In genomic region chr10:131726967-131727366, GRCh38 we compare ENCODE assay signal across 22 cellular contexts.
DNase-seq lines count a peak whose midpoint lies in the region; ATAC-seq and TF ChIP-seq lines count a peak whose summit lies in the region.
"Had no signal": no experiment of that assay in that cellular context is flagged by ENCODE, and none has a peak within 500 bp of the region (broad histone marks: within the 10 kb centered on the region; RNA-seq: fewer than 3 reads in every experiment).

No MANE protein-coding gene starts in this region.

- H3K27me3 Mint-ChIP-seq in neural progenitor cell (ENCODE audit: insufficient read depth, low read depth): peaks cover 18% of the 10 kb centered on the region

- H3K79me2 ChIP-seq in neural progenitor cell (ENCODE audit: low read depth): no peaks in the 10 kb centered on the region

- H3K4me3 ChIP-seq in right atrium auricular region (no peak overlapping the region), coronary artery (no peak overlapping the region), neural progenitor cell (no peak overlapping the region), esophagus squamous epithelium (no peak overlapping the region)
- H3K4me3 ChIP-seq: smooth muscle cell had no signal

- H3K9ac ChIP-seq in neural progenitor cell: no peak overlapping the region

- H3K4me1 ChIP-seq in right atrium auricular region (peaks cover 0 to 10% of the 10 kb centered on the region in 2 donors), neural progenitor cell (peaks cover 21% of the 10 kb centered on the region), esophagus squamous epithelium (peaks cover 0 to 17% (median 0%) of the 10 kb centered on the region in 3 donors)

- no peaks in the 10 kb centered on the region for H4K20me1 ChIP-seq in neural progenitor cell (ENCODE audit: low read depth)

- H3K27me3 ChIP-seq in right atrium auricular region (no peaks in the 10 kb centered on the region), neural progenitor cell (peaks cover 5% of the 10 kb centered on the region), esophagus squamous epithelium (peaks cover 0 to 18% (median 0%) of the 10 kb centered on the region in 4 donors)
- H3K27me3 ChIP-seq: esophagus muscularis mucosa, vagina had no signal

- H3K36me3 ChIP-seq in right atrium auricular region (no peaks in the 10 kb centered on the region), neural progenitor cell (no peaks in the 10 kb centered on the region), esophagus squamous epithelium (no peaks in the 10 kb centered on the region)
- H3K36me3 ChIP-seq: esophagus muscularis mucosa, neutrophil, vagina had no signal

- peak; percentile 13 for ATAC-seq in left ventricle myocardium superior
- no peak for ATAC-seq in omental fat pad (ENCODE audit: low FRiP score)
- ATAC-seq: stimulated activated effector memory CD8-positive, alpha-beta T cell treated with anti-CD3 and anti-CD28 coated beads, Interleukin-12 subunit alpha, Interleukin-12 subunit beta, amount 100 ng/mL, for 72 hours had no signal

- H3K4me2 ChIP-seq in neural progenitor cell: peak overlapping the region; percentile 14

- WGBS in esophagus squamous epithelium, 2 donors: 71 to 75% methylated on average over 9 to 14 of the region's 14 CpGs

- peaks cover 0 to under 1% of the 10 kb centered on the region in 2 donors for H3K9me3 ChIP-seq in right atrium auricular region
- no peaks in the 10 kb centered on the region for H3K9me3 ChIP-seq in neural progenitor cell (ENCODE audit: low read depth)
- H3K9me3 ChIP-seq in esophagus squamous epithelium: peaks cover 0 to under 1% (median 0%) of the 10 kb centered on the region in 3 donors
- H3K9me3 ChIP-seq: neutrophil, vagina had no signal

- TF ChIP-seq CTCF in right atrium auricular region (IDR thresholded peaks at IDR 0.05) (no peak), coronary artery (IDR thresholded peaks at IDR 0.05) (no peak), neural progenitor cell (IDR thresholded peaks at IDR 0.05) (no peak), omental fat pad (IDR thresholded peaks at IDR 0.05) (no peak), esophagus squamous epithelium (IDR thresholded peaks at IDR 0.05) (no peak)

- H3K36me3 Mint-ChIP-seq in neural progenitor cell: no peaks in the 10 kb centered on the region
- H3K36me3 Mint-ChIP-seq: CD4-positive, CD25-positive, alpha-beta regulatory T cell had no signal

- DNase-seq in left ventricle myocardium superior (no peak), right atrium auricular region (ENCODE audit: low spot score) (no peak), coronary artery (ENCODE audit: low spot score) (peak; percentile 43), neural progenitor cell (ENCODE audit: low spot score) (no peak), omental fat pad (ENCODE audit: low spot score) (no peak), NCI-H2081 (lab: John Stamatoyannopoulos, UW) (no peak), esophagus squamous epithelium (lab: John Stamatoyannopoulos, UW) (no peak), D341Med (ENCODE audit: low spot score) (no peak)
- DNase-seq: activated CD4-positive, alpha-beta T cell treated with anti-CD3 and anti-CD28 coated beads, Interleukin-2, amount 50 U/mL, for 48 hours; activated CD4-positive, CD25-positive, alpha-beta regulatory T cell; activated T-cell treated with anti-CD3 and anti-CD28 coated beads, Interleukin-2, amount 50 U/mL, for 1 hour; CD4-positive, CD25-positive, alpha-beta regulatory T cell; effector CD8-positive, alpha-beta T cell; NCI-H82; stimulated activated CD4-positive, alpha-beta T cell treated with anti-CD3 and anti-CD28 coated beads, Interleukin-2, amount 100 ng/mL, for 48 hours; SW 1271; T1000 had no signal

- intact Hi-C loops in left ventricle myocardium superior (cut with micrococcal nuclease): no loop called here
- intact Hi-C loops in esophagus squamous epithelium (cut with DNase I): no loop called here

- H3F3A ChIP-seq in neural progenitor cell (ENCODE audit: low read depth): peaks cover 3% of the 10 kb centered on the region

- no peaks in the 10 kb centered on the region for H3K9me3 Mint-ChIP-seq in neural progenitor cell
- H3K9me3 Mint-ChIP-seq: stimulated activated effector memory CD8-positive, alpha-beta T cell treated with anti-CD3 and anti-CD28 coated beads, Interleukin-12 subunit alpha, Interleukin-12 subunit beta, amount 100 ng/mL, for 72 hours had no signal

- H3K4me1 Mint-ChIP-seq in neural progenitor cell: peaks cover 40% of the 10 kb centered on the region

- peak overlapping the region; percentile 37 for H3K4me3 Mint-ChIP-seq in neural progenitor cell
- H3K4me3 Mint-ChIP-seq: CD4-positive, CD25-positive, alpha-beta regulatory T cell; stimulated activated effector memory CD8-positive, alpha-beta T cell treated with anti-CD3 and anti-CD28 coated beads, Interleukin-12 subunit alpha, Interleukin-12 subunit beta, amount 100 ng/mL, for 72 hours had no signal

- no peak overlapping the region for H2AFZ ChIP-seq in neural progenitor cell (replicated peaks)

- peak overlapping the region; percentile 17 for H3K27ac Mint-ChIP-seq in neural progenitor cell
- H3K27ac Mint-ChIP-seq: CD4-positive, CD25-positive, alpha-beta regulatory T cell; stimulated activated effector memory CD8-positive, alpha-beta T cell treated with anti-CD3 and anti-CD28 coated beads, Interleukin-12 subunit alpha, Interleukin-12 subunit beta, amount 100 ng/mL, for 72 hours had no signal

- H3K27ac ChIP-seq in right atrium auricular region (no peak overlapping the region), coronary artery (no peak overlapping the region), neural progenitor cell (no peak overlapping the region), esophagus squamous epithelium (no peak overlapping the region)
- H3K27ac ChIP-seq: esophagus muscularis mucosa, neutrophil, vagina had no signal

- no peak for TF ChIP-seq POLR2A in esophagus squamous epithelium (IDR thresholded peaks at IDR 0.05)
